7 cellular contexts compared by ENCODE assay signal in the genomic region with DNA sequence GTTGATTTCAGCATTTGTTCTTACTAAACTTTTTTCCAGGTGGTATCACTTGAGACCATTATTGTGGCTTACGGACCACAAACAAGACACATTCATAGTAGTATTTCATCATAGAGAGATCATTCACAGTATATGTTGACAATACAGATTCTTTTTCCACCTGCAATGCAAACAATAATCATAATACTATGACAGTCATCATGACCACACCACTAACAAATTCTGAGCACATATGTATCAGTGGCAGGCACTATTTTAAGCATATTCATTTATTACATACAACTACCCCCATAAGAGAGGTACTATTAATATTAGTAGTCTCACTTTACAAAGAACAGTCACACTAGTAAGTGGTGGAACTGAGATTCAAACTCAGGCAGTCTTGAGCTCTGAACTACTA.
"Had no signal": no experiment of that assay in that cellular context is flagged by ENCODE, and none has a peak within 500 bp of the region (broad histone marks: within the 10 kb centered on the region; RNA-seq: fewer than 3 reads in every experiment).

No MANE protein-coding gene starts in this region.

- H3K9me3 Mint-ChIP-seq: GM23338, HFFc6, IgD-negative memory B cell had no signal

- H3K27ac Mint-ChIP-seq: GM23338, HFFc6, IgD-negative memory B cell had no signal

- ATAC-seq: GM23338, HCT116, HepG2 had no signal

- DNase-seq: H7, HFFc6, KBM-7 had no signal

- H3K4me1 Mint-ChIP-seq: GM23338, IgD-negative memory B cell had no signal

- H3K4me3 Mint-ChIP-seq: GM23338, HFFc6, IgD-negative memory B cell had no signal

- H3K27me3 Mint-ChIP-seq: IgD-negative memory B cell had no signal
